8 cellular contexts compared by ENCODE assay signal in the genomic region with DNA sequence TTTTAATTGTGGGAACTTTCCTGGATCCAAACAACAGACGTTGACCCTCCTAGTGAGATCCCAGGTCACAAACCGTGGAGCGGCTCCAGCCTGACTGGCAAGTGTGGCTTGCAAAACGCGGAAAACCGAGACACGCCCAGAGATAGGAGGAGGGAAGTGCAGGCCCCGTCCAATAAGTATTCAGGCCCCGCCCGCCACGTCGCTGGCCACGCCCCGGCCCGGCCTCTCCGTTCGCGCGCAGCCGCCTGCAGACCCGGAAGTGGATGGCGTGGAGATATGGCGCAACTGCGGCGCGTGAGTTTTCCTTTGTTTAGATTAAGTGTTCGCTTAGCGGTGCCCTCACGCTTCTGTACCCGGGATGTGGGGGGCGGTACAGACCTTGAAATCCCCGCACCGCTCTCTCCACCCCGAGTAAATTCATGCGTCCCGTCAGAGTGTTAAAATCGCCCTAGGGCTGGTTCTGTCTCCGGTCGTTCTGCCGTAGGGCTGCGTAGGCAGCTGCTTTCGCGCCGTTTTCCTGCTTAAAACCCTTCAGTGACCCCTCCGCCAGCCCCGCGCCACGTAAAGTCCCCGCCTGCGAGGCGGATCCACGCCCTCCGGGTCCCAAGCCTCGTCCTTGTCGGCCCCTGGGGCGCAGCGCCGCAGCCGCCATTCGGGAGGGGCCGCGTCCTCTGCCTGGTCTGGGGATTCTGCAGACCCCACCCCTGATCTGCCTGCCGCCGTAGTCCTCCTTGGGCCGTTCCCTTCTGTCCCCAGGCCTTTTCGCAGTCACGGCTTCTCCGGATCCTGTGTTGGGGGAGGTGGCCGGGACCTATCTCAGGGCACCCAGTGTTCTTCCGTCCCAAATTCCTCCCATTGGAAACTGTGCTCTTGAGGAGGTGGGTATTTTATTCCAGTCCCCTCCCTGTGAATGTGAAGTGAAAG. TPM values are rescaled to one million over a fixed set of nuclear protein-coding genes. Genes with fewer than 3 reads are reported as not detected.
A peak's percentile ranks its signal among the peaks of the same experiment; 100 is the strongest.
DNase-seq lines count a peak whose midpoint lies in the region; ATAC-seq and TF ChIP-seq lines count a peak whose summit lies in the region.

Gene ZNF766 (plus strand): TSS at position 250 of the 924 bp plus-strand sequence. CDS start 27 bp downstream, at position 277.

- H3K36me3 ChIP-seq in DOHH2 (ENCODE audit: control insufficient read depth, low read length), result peaks cover 44% of the 10 kb centered on the region
- H3K36me3 ChIP-seq in RWPE2 (ENCODE audit: low read depth), result peaks cover 34% of the 10 kb centered on the region

- no peaks in the 10 kb centered on the region for H3K27me3 ChIP-seq in DOHH2 (ENCODE audit: control insufficient read depth, low read length)
- no peaks in the 10 kb centered on the region for H3K27me3 ChIP-seq in RWPE2 (ENCODE audit: insufficient read depth, poor library complexity, severe bottlenecking)

- ATAC-seq in RWPE2 (ENCODE audit: low read depth) (peak; percentile 97), natural killer cell (peak; percentile 98 to 100 (median 98))

- peak within 1 kb of the TSS; percentile 89 for H3K4me3 ChIP-seq in DOHH2 (ENCODE audit: low read length)
- H3K4me3 ChIP-seq in RWPE2 (ENCODE audit: severe bottlenecking), result peak within 1 kb of the TSS; percentile 91

- H3K4me3 Mint-ChIP-seq in activated T-helper 2 cell treated with anti-CD3 and anti-CD28 coated beads, Interferon-gamma antibody, Interleukin-2, Interleukin-4, amounts not matched to agents 10 μg/mL and 5 μg/mL and 100 μg/mL, durations not matched to agents 14 hours and 24 hours and 36 hours (ENCODE audit: low read depth), result peak within 1 kb of the TSS; percentile 98
- H3K4me3 Mint-ChIP-seq in natural killer cell, result peak within 1 kb of the TSS; percentile 98

- peak within 1 kb of the TSS; percentile 95 for H3K27ac Mint-ChIP-seq in activated T-helper 2 cell treated with anti-CD3 and anti-CD28 coated beads, Interferon-gamma antibody, Interleukin-2, Interleukin-4, amounts not matched to agents 10 μg/mL and 5 μg/mL and 100 μg/mL, durations not matched to agents 14 hours and 24 hours and 36 hours
- H3K27ac Mint-ChIP-seq in natural killer cell, result peak within 1 kb of the TSS; percentile 89

- peaks cover 50% of the 10 kb centered on the region for H3K9me3 Mint-ChIP-seq in activated T-helper 2 cell treated with anti-CD3 and anti-CD28 coated beads, Interferon-gamma antibody, Interleukin-2, Interleukin-4, amounts not matched to agents 10 μg/mL and 5 μg/mL and 100 μg/mL, durations not matched to agents 14 hours and 24 hours and 36 hours
- no peaks in the 10 kb centered on the region for H3K9me3 Mint-ChIP-seq in natural killer cell

- H3K79me2 ChIP-seq in DOHH2 (ENCODE audit: control insufficient read depth, low read length), result peaks cover 52% of the 10 kb centered on the region

- intact Hi-C loops in activated T-helper 2 cell treated with anti-CD3 and anti-CD28 coated beads, Interferon-gamma antibody, Interleukin-2, Interleukin-4, amounts not matched to agents 10 μg/mL and 5 μg/mL and 100 μg/mL, durations not matched to agents 14 hours and 24 hours and 36 hours (cut with micrococcal nuclease), result loop anchor here (1.0 to 10.0 kb wide), 5 partner anchors 28 to 465 kb away; partner anchors contain the start of genes ZNF480, ZNF610, ZNF611 and ZNF616
- intact Hi-C loops in natural killer cell (cut with micrococcal nuclease), result loop anchor here (2.0 kb wide), 1 partner anchor 27 kb away; the partner anchor contains the start of gene ZNF480

- peaks cover 38% of the 10 kb centered on the region for H3K9me3 ChIP-seq in DOHH2 (ENCODE audit: control insufficient read depth, insufficient read depth, low read length)
- H3K9me3 ChIP-seq in RWPE2 (ENCODE audit: severe bottlenecking), result no peaks in the 10 kb centered on the region

- no peaks in the 10 kb centered on the region for H3K27me3 Mint-ChIP-seq in activated T-helper 2 cell treated with anti-CD3 and anti-CD28 coated beads, Interferon-gamma antibody, Interleukin-2, Interleukin-4, amounts not matched to agents 10 μg/mL and 5 μg/mL and 100 μg/mL, durations not matched to agents 14 hours and 24 hours and 36 hours (ENCODE audit: low read depth)
- no peaks in the 10 kb centered on the region for H3K27me3 Mint-ChIP-seq in natural killer cell (ENCODE audit: low read depth in 2 of 2)

- no peak for TF ChIP-seq CTCF in DOHH2 (IDR thresholded peaks at IDR 0.05; ENCODE audit: low read depth, low read length, poor library complexity, severe bottlenecking)
- no peak for TF ChIP-seq CTCF in RWPE2 (IDR thresholded peaks at IDR 0.05; ENCODE audit: poor library complexity, severe bottlenecking)
- no peak for TF ChIP-seq CTCF in natural killer cell (IDR thresholded peaks at IDR 0.05)

- peaks cover 48% of the 10 kb centered on the region for H3K36me3 Mint-ChIP-seq in activated T-helper 2 cell treated with anti-CD3 and anti-CD28 coated beads, Interferon-gamma antibody, Interleukin-2, Interleukin-4, amounts not matched to agents 10 μg/mL and 5 μg/mL and 100 μg/mL, durations not matched to agents 14 hours and 24 hours and 36 hours (ENCODE audit: low read depth)
- no peaks in the 10 kb centered on the region for H3K36me3 Mint-ChIP-seq in natural killer cell

- H3F3A ChIP-seq in DOHH2 (ENCODE audit: control insufficient read depth, insufficient read depth), result no peaks in the 10 kb centered on the region; the same call in 1 of the 2 replicates

- no peaks in the 10 kb centered on the region for H3K9me2 ChIP-seq in DOHH2 (replicated peaks; ENCODE audit: control insufficient read depth, low read length)

- H3K4me2 ChIP-seq in DOHH2 (ENCODE audit: low read length), result peak within 1 kb of the TSS; percentile 85

- H3K27ac ChIP-seq in DOHH2 (ENCODE audit: low read depth, low read length) (peak within 1 kb of the TSS; percentile 70), RWPE2 (ENCODE audit: poor library complexity, severe bottlenecking) (peak within 1 kb of the TSS; percentile 62)

- peaks cover 11% of the 10 kb centered on the region for H3K4me1 Mint-ChIP-seq in activated T-helper 2 cell treated with anti-CD3 and anti-CD28 coated beads, Interferon-gamma antibody, Interleukin-2, Interleukin-4, amounts not matched to agents 10 μg/mL and 5 μg/mL and 100 μg/mL, durations not matched to agents 14 hours and 24 hours and 36 hours (ENCODE audit: low read depth)
- H3K4me1 Mint-ChIP-seq in natural killer cell, result peaks cover 39 to 40% of the 10 kb centered on the region in 2 donors

- no peaks in the 10 kb centered on the region for H4K20me1 ChIP-seq in DOHH2 (ENCODE audit: control insufficient read depth, insufficient read depth, low read depth, low read length)

- DNase-seq in H4 (ENCODE audit: low spot score) (peak; percentile 99), LoVo (ENCODE audit: low spot score) (peak; percentile 94), RWPE2 (ENCODE audit: low spot score) (peak; percentile 93), fibroblast of peridontal ligament (ENCODE audit: extremely low read depth) (peak; percentile 91), natural killer cell (peak; percentile 98)
- peak; percentile 95 for DNase-seq in activated T-helper 2 cell treated with anti-CD3 and anti-CD28 coated beads, Interferon-gamma antibody, Interleukin-2, Interleukin-4, amounts not matched to agents 10 μg/mL and 5 μg/mL and 100 μg/mL, durations not matched to agents 14 hours and 24 hours and 36 hours (ENCODE audit: low spot score)
- peak; percentile 94 for DNase-seq in stimulated activated naive CD4-positive, alpha-beta T cell treated with Interleukin-2 at 50 U/mL for 16 hours (lab: John Stamatoyannopoulos, UW)

- H3K4me1 ChIP-seq in DOHH2 (ENCODE audit: control insufficient read depth, low read length) (peaks cover 10% of the 10 kb centered on the region), RWPE2 (ENCODE audit: insufficient read depth, poor library complexity, severe bottlenecking) (no peaks in the 10 kb centered on the region)

RNA-seq across cellular contexts. Expression of gene ZNF766, which starts in this region (rescaled TPM):
- total RNA-seq in H4 (2014; rRNA removed; shearing (Covaris generic)), result 12.2 and 15.3 TPM in 2 replicates
- 15.9 and 18.2 TPM in 2 replicates for total RNA-seq in activated T-helper 2 cell treated with anti-CD3 and anti-CD28 coated beads, Interferon-gamma antibody, Interleukin-2, Interleukin-4, amounts not matched to agents 10 μg/mL and 5 μg/mL and 100 μg/mL, durations not matched to agents 14 hours and 24 hours and 36 hours
- 10 to 100 TPM; 29.4 to 36.9 (median 32.9) TPM for total RNA-seq in natural killer cell

Comparison
In these comparisons a context has a peak if more than half of its experiments do, and no peak if none do; other contexts are left out.
1. Peak in every context shown above with its lines: DNase-seq, ATAC-seq, H3K4me3 ChIP-seq and H3K27ac ChIP-seq.